10 cellular contexts compared by ENCODE assay signal in the genomic region with DNA sequence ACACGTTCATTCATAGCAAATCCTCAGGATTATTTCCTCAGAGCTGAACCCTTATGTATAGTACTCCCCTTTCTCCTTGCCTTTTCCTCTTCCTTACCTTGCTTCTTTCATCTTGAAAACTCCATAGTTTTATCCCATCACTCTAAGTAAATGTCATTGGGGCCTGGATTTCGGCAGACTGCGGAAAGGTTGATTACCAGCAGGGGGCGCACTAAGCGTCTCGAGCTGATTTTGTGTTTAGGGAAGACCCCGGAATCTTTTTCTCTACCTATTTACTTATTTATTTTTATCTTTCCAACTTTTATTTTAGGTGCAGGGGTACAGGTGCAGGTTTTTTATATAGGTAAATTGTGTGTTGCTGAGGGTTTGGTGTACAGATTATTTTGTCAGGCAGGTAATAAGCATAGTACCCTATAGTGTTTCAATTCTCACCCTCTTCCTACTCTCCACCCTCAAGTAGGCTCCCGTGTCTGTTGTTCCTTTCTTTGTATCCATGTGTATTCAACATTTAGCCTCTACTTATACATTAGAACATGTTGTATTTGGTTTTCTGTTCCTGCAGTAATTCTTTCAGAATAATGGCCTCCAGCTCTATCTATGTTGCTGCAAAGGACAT. TPM values are rescaled to one million over a fixed set of nuclear protein-coding genes. Genes with fewer than 3 reads are reported as not detected.
A peak's percentile ranks its signal among the peaks of the same experiment; 100 is the strongest.
DNase-seq lines count a peak whose midpoint lies in the region; ATAC-seq and TF ChIP-seq lines count a peak whose summit lies in the region.
"Had no signal": no experiment of that assay in that cellular context is flagged by ENCODE, and none has a peak within 500 bp of the region (broad histone marks: within the 10 kb centered on the region; RNA-seq: fewer than 3 reads in every experiment).

No MANE protein-coding gene starts in this region.

- DNase-seq in NCI-H2227 (lab: John Stamatoyannopoulos, UW; ENCODE audit: unreplicated experiment) (peak; percentile 44), NCI-H2227 treated with DMSO at 0.1 percent for 48 hours (lab: John Stamatoyannopoulos, UW) (no peak), NCI-H1105 (lab: John Stamatoyannopoulos, UW) (peak; percentile 19), right atrium auricular region (ENCODE audit: low spot score) (no peak), cerebellar nuclear complex (lab: John Stamatoyannopoulos, UW) (no peak)
- peak; percentile 22 for DNase-seq in activated T-cell treated with anti-CD3 and anti-CD28 coated beads, Interleukin-2, amount 50 U/mL, for 4 hours
- peak; percentile 3 for DNase-seq in stimulated activated CD4-positive, alpha-beta T cell treated with anti-CD3 and anti-CD28 coated beads, Interleukin-2, amount 100 ng/mL, for 4 hours (ENCODE audit: low read depth)

- H3K27ac ChIP-seq in right atrium auricular region, result no peak overlapping the region
- H3K27ac ChIP-seq: skin epidermis had no signal

- TF ChIP-seq CTCF in right atrium auricular region (IDR thresholded peaks at IDR 0.05), result peak; percentile 89

- H3K9me3 Mint-ChIP-seq in activated T-cell treated with anti-CD3 and anti-CD28 coated beads, Interleukin-2, amount 50 U/mL, for 4 hours, result no peaks in the 10 kb centered on the region

- no peak for ATAC-seq in activated T-cell treated with anti-CD3 and anti-CD28 coated beads, Interleukin-2, amount 50 U/mL, for 4 hours
- no peak for ATAC-seq in HG03039 (IDR thresholded peaks at IDR 0.05; ENCODE audit: unreplicated experiment)

- no peak overlapping the region for H3K4me3 ChIP-seq in right atrium auricular region
- H3K4me3 ChIP-seq: skin epidermis had no signal

- no peaks in the 10 kb centered on the region for H3K27me3 ChIP-seq in right atrium auricular region

- peaks cover 4% of the 10 kb centered on the region for H3K36me3 ChIP-seq in right atrium auricular region

- peaks cover 2% of the 10 kb centered on the region for H3K27me3 Mint-ChIP-seq in activated T-cell treated with anti-CD3 and anti-CD28 coated beads, Interleukin-2, amount 50 U/mL, for 4 hours (ENCODE audit: low read depth)

- H3K9me3 ChIP-seq in right atrium auricular region, result no peaks in the 10 kb centered on the region

- H3K4me1 Mint-ChIP-seq in activated T-cell treated with anti-CD3 and anti-CD28 coated beads, Interleukin-2, amount 50 U/mL, for 4 hours (ENCODE audit: low read depth), result no peaks in the 10 kb centered on the region

- no peak overlapping the region for H3K4me3 Mint-ChIP-seq in activated T-cell treated with anti-CD3 and anti-CD28 coated beads, Interleukin-2, amount 50 U/mL, for 4 hours

- H3K36me3 Mint-ChIP-seq in activated T-cell treated with anti-CD3 and anti-CD28 coated beads, Interleukin-2, amount 50 U/mL, for 4 hours (ENCODE audit: insufficient read depth), result no peaks in the 10 kb centered on the region

- peaks cover 0 to 6% of the 10 kb centered on the region in 2 donors for H3K4me1 ChIP-seq in right atrium auricular region

RNA-seq across cellular contexts. Expression of gene MTARC1, which starts 11.4 kb away (rescaled TPM):
- under 1 TPM in 2 of 3 donors, not detected in 1; 0.26 to 0.27 TPM for total RNA-seq in activated T-cell treated with anti-CD3 and anti-CD28 coated beads, Interleukin-2, amount 50 U/mL, for 4 hours
- total RNA-seq in right atrium auricular region, result 1 to 10 TPM; 4.0 to 6.1 TPM
- total RNA-seq: activated CD8-positive, alpha-beta memory T cell treated with anti-CD3 and anti-CD28 coated beads for 36 hours had no signal

RNA-seq across cellular contexts. Expression of gene MTARC2, which starts 27.2 kb away (rescaled TPM):
- total RNA-seq in activated T-cell treated with anti-CD3 and anti-CD28 coated beads, Interleukin-2, amount 50 U/mL, for 4 hours, result under 1 TPM in 1 of 3 donors, not detected in 2; 0.29 TPM
- total RNA-seq in right atrium auricular region, result 10 to 100 TPM; 13.6 to 23.6 TPM
- total RNA-seq: activated CD8-positive, alpha-beta memory T cell treated with anti-CD3 and anti-CD28 coated beads for 36 hours had no signal

Comparison
In these comparisons a context has a peak if more than half of its experiments do, and no peak if none do; other contexts are left out.
1. DNase-seq: peak in NCI-H2227 (single experiment), NCI-H1105 (single experiment), activated T-cell treated with anti-CD3 and anti-CD28 coated beads, Interleukin-2, amount 50 U/mL, for 4 hours (single experiment) and stimulated activated CD4-positive, alpha-beta T cell treated with anti-CD3 and anti-CD28 coated beads, Interleukin-2, amount 100 ng/mL, for 4 hours (single experiment); none in NCI-H2227 treated with DMSO at 0.1 percent for 48 hours (single experiment), right atrium auricular region (single experiment) and cerebellar nuclear complex (0 of 2).
2. RNA of gene MTARC2, which starts 27.2 kb away (total RNA-seq): 13.6 to 23.6 TPM in right atrium auricular region; 0.29 TPM in activated T-cell treated with anti-CD3 and anti-CD28 coated beads, Interleukin-2, amount 50 U/mL, for 4 hours; every median in the first group is over 10 times any median in the second.